19 cellular contexts compared by ENCODE assay signal in genomic region chr2:141021109-141021508, GRCh38.
DNase-seq lines count a peak whose midpoint lies in the region; ATAC-seq and TF ChIP-seq lines count a peak whose summit lies in the region.
"Had no signal": no experiment of that assay in that cellular context is flagged by ENCODE, and none has a peak within 500 bp of the region (broad histone marks: within the 10 kb centered on the region; RNA-seq: fewer than 3 reads in every experiment).

No MANE protein-coding gene starts in this region.

- H4K91ac ChIP-seq in IMR-90 (ENCODE audit: insufficient read depth, low read depth, low read length), result no peak overlapping the region

- H2AFZ ChIP-seq in IMR-90 (replicated peaks; ENCODE audit: low read length, poor library complexity) (no peak overlapping the region), mammary epithelial cell (ENCODE audit: low read depth, low read length) (peak overlapping the region; percentile 72)
- H2AFZ ChIP-seq: hepatocyte, PC-9 had no signal

- H3K27me3 ChIP-seq in IMR-90 (ENCODE audit: control insufficient read depth, insufficient read depth, low read length) (no peaks in the 10 kb centered on the region), mammary epithelial cell (ENCODE audit: insufficient read depth, low read length) (no peaks in the 10 kb centered on the region), A673 (replicated peaks; ENCODE audit: insufficient read depth, low read depth, low read length, poor library complexity) (no peaks in the 10 kb centered on the region), endodermal cell (ENCODE audit: control insufficient read depth, insufficient read depth, low read length, poor library complexity, severe bottlenecking) (no peaks in the 10 kb centered on the region)
- H3K27me3 ChIP-seq: BE2C, hepatocyte, MG63, upper lobe of left lung had no signal

- H2AK5ac ChIP-seq in IMR-90 (ENCODE audit: low read depth, low read length), result no peak overlapping the region

- no peak overlapping the region for H3K18ac ChIP-seq in IMR-90 (ENCODE audit: low read depth, low read length)

- no peak overlapping the region for H2BK15ac ChIP-seq in IMR-90 (ENCODE audit: low read depth, low read length)

- H3K9me3 ChIP-seq in IMR-90 (ENCODE audit: control insufficient read depth, insufficient read depth, low read length) (no peaks in the 10 kb centered on the region), mammary epithelial cell (replicated peaks; ENCODE audit: insufficient read depth, low read length) (no peaks in the 10 kb centered on the region), A673 (ENCODE audit: low read depth, low read length, poor library complexity, severe bottlenecking) (no peaks in the 10 kb centered on the region), endodermal cell (ENCODE audit: control insufficient read depth, low read length) (no peaks in the 10 kb centered on the region)
- H3K9me3 ChIP-seq: BE2C, MG63, upper lobe of left lung had no signal

- TF ChIP-seq CTCF in IMR-90 (conservative IDR thresholded peaks at IDR 0.05; ENCODE audit: low read depth, low read length), result no peak
- no peak for TF ChIP-seq CTCF in mammary epithelial cell (conservative IDR thresholded peaks at IDR 0.05 in 1 of 2, IDR thresholded peaks at IDR 0.05 in 1 of 2; ENCODE audit: extremely low read depth in 1 of 2, insufficient read depth in 1 of 2, low read depth in 1 of 2, low read length in 2 of 2)
- no peak for TF ChIP-seq CTCF in A673 (conservative IDR thresholded peaks at IDR 0.05; ENCODE audit: low read depth, low read length)
- TF ChIP-seq CTCF in endodermal cell (conservative IDR thresholded peaks at IDR 0.05), result no peak

- no peaks in the 10 kb centered on the region for H3K79me2 ChIP-seq in mammary epithelial cell (ENCODE audit: insufficient read depth, low read length)
- H3K79me2 ChIP-seq: hepatocyte had no signal

- peak overlapping the region; percentile 71; the same call in 1 of the 2 replicates for H2BK120ac ChIP-seq in IMR-90 (ENCODE audit: low read depth, low read length)

- no peak overlapping the region for H3K27ac Mint-ChIP-seq in endodermal cell
- H3K27ac Mint-ChIP-seq: T-helper 2 cell treated with Interferon-gamma antibody and Interleukin-4, amounts not matched to agents 5 μg/mL and 100 μg/mL, for 36 hours had no signal

- H3K4ac ChIP-seq in IMR-90 (ENCODE audit: low read depth, low read length), result peak overlapping the region; percentile 2; the same call in 1 of the 2 replicates

- dilution Hi-C loops in IMR-90 (cut with HindIII; ENCODE audit: low sequenced_read_pairs, unreplicated experiment) (no loop called here), mammary epithelial cell (cut with HindIII; ENCODE audit: low sequenced_read_pairs) (no loop called here)

- H2BK20ac ChIP-seq in IMR-90 (ENCODE audit: low read depth, low read length), result peak overlapping the region; percentile 77; the same call in 1 of the 2 replicates

- H3K9me3 Mint-ChIP-seq in endodermal cell, result no peaks in the 10 kb centered on the region

- DNase-seq in AG08395 (ENCODE audit: low spot score), result peak; percentile 68
- DNase-seq in IMR-90, result peak; percentile 78
- peak; percentile 78 for DNase-seq in mammary epithelial cell
- peak; percentile 48 for DNase-seq in kidney glomerular epithelial cell (lab: John Stamatoyannopoulos, UW)
- no peak for DNase-seq in A673 (ENCODE audit: low spot score)
- no peak for DNase-seq in activated CD4-positive, alpha-beta T cell treated with anti-CD3 and anti-CD28 coated beads, Interleukin-2, amount 50 U/mL, for 1 hour
- DNase-seq in foreskin melanocyte, result no peak
- DNase-seq in endodermal cell, result no peak
- DNase-seq: activated CD4-positive, alpha-beta T cell treated with anti-CD3 and anti-CD28 coated beads, Interleukin-2, amount 50 U/mL, for 4 hours; activated effector memory CD4-positive, alpha-beta T cell treated with anti-CD3 and anti-CD28 coated beads, Interleukin-2, amount 50 U/mL, for 16 hours; BE2C; MG63; NCI-H2171; stimulated activated CD4-positive, alpha-beta T cell treated with anti-CD3 and anti-CD28 coated beads, Interleukin-15, amount 100 ng/mL, for 24 hours; upper lobe of left lung had no signal

- H2AK9ac ChIP-seq in IMR-90 (replicated peaks; ENCODE audit: low read depth, low read length, poor library complexity), result no peak overlapping the region

- intact Hi-C loops in IMR-90 (cut with micrococcal nuclease), result loop anchor here (10.0 kb wide), 1 partner anchor 1334 kb away; no protein-coding TSS in a partner anchor
- intact Hi-C loops in mammary epithelial cell (cut with micrococcal nuclease), result no loop called here
- intact Hi-C loops in A673 (cut with micrococcal nuclease; ENCODE audit: unreplicated experiment), result no loop called here

- no peak for TF ChIP-seq POLR2A in IMR-90 (IDR thresholded peaks at IDR 0.05; ENCODE audit: low read depth, low read length)

- H3K23ac ChIP-seq in IMR-90 (ENCODE audit: low read depth, low read length), result no peak overlapping the region

- H3K27me3 Mint-ChIP-seq in endodermal cell (ENCODE audit: insufficient read depth), result no peaks in the 10 kb centered on the region

- no peak overlapping the region for H3K4me3 Mint-ChIP-seq in endodermal cell
- H3K4me3 Mint-ChIP-seq: T-helper 2 cell treated with Interferon-gamma antibody and Interleukin-4, amounts not matched to agents 5 μg/mL and 100 μg/mL, for 36 hours had no signal

- H4K20me1 ChIP-seq in IMR-90 (ENCODE audit: insufficient read depth, low read length) (no peaks in the 10 kb centered on the region), mammary epithelial cell (ENCODE audit: insufficient read depth, low read length) (no peaks in the 10 kb centered on the region)

- H3K27ac ChIP-seq in IMR-90 (ENCODE audit: insufficient read depth, low read length) (no peak overlapping the region), mammary epithelial cell (ENCODE audit: insufficient read depth, low read depth, low read length) (peak overlapping the region; percentile 99), A673 (ENCODE audit: low read depth, low read length, poor library complexity, severe bottlenecking) (no peak overlapping the region), endodermal cell (ENCODE audit: low read depth, low read length) (no peak overlapping the region)
- H3K27ac ChIP-seq: hepatocyte, PC-9, upper lobe of left lung had no signal

- no peak for TF ChIP-seq RAD21 in IMR-90 (IDR thresholded peaks at IDR 0.05; ENCODE audit: low read length)

- H3K4me3 ChIP-seq in IMR-90 (ENCODE audit: insufficient read depth, low read depth, low read length) (no peak overlapping the region), mammary epithelial cell (replicated peaks in 1 of 3; ENCODE audit: insufficient read depth in 1 of 3, low read depth in 2 of 3, low read length in 3 of 3) (no peak overlapping the region), A673 (ENCODE audit: low read depth, low read length, poor library complexity, severe bottlenecking) (no peak overlapping the region), endodermal cell (ENCODE audit: low read length) (no peak overlapping the region)
- H3K4me3 ChIP-seq: hepatocyte, lung, MG63, PC-9, upper lobe of left lung had no signal

- no CpG with 5 or more reads among the region's 1 CpG for WGBS in IMR-90 (ENCODE audit: extremely low coverage in 2 of 2, insufficient read length in 1 of 2), 2 experiments
- WGBS in mammary epithelial cell (ENCODE audit: low coverage, missing lambda C conversion rate), result 0% methylated on average over 1 of the region's 1 CpG
- WGBS in endodermal cell (ENCODE audit: insufficient coverage in 1 of 2, insufficient read length in 1 of 2), 2 experiments, result 100% methylated on average over 1 of the region's 1 CpG; no CpG with 5 or more reads in 1 of the 2 experiments

- no peaks in the 10 kb centered on the region for H3K9me1 ChIP-seq in IMR-90 (ENCODE audit: insufficient read depth, low read length)

- H3K79me1 ChIP-seq in IMR-90 (ENCODE audit: low read depth in 1 of 2, low read length in 2 of 2), result no peaks in the 10 kb centered on the region

- in situ Hi-C loops in IMR-90 (cut with MboI; ENCODE audit: low sequenced_read_pairs), result no loop called here
- in situ Hi-C loops in mammary epithelial cell (cut with MboI; ENCODE audit: low sequenced_read_pairs in 2 of 2), result no loop called here

- H3K14ac ChIP-seq in IMR-90 (replicated peaks; ENCODE audit: low read depth, low read length), result no peak overlapping the region

- H3K9ac ChIP-seq in IMR-90 (ENCODE audit: low read depth, low read length) (no peak overlapping the region), mammary epithelial cell (ENCODE audit: insufficient read depth, low read length) (peak overlapping the region; percentile 65), endodermal cell (ENCODE audit: extremely low read depth, low read length, poor library complexity, severe bottlenecking) (no peak overlapping the region)

- H3K4me1 ChIP-seq in IMR-90 (ENCODE audit: control insufficient read depth, insufficient read depth, low read length), result no peaks in the 10 kb centered on the region; the same call in 1 of the 2 replicates
- H3K4me1 ChIP-seq in mammary epithelial cell (ENCODE audit: insufficient read depth, low read length), result peaks cover 20% of the 10 kb centered on the region
- no peaks in the 10 kb centered on the region for H3K4me1 ChIP-seq in A673 (ENCODE audit: insufficient read depth, low read length, poor library complexity, severe bottlenecking)
- no peaks in the 10 kb centered on the region for H3K4me1 ChIP-seq in endodermal cell (ENCODE audit: control insufficient read depth, insufficient read depth, low read length)
- H3K4me1 ChIP-seq: upper lobe of left lung had no signal

- H4K8ac ChIP-seq in IMR-90 (ENCODE audit: low read depth in 2 of 2, low read length in 2 of 2), result peak overlapping the region in 1 of 2 experiments; percentile 74; a peak in 1 of 4 replicates

- POLR2A ChIA-PET in IMR-90 (lab: Charles Lee; ENCODE audit: unreplicated experiment), result no interaction called here
- POLR2A ChIA-PET in A673 (lab: Charles Lee; ENCODE audit: low non-redundant PET), result no interaction called here

- no TSS peak for BruUV-seq in IMR-90 (replicated peaks; lab: Mats Ljungman, UMichigan)
- BruUV-seq in mammary epithelial cell (replicated peaks; lab: Mats Ljungman, UMichigan), result no TSS peak
- BruUV-seq in A673 (replicated peaks; lab: Mats Ljungman, UMichigan), result no TSS peak

- no peak overlapping the region for H3K56ac ChIP-seq in IMR-90 (ENCODE audit: extremely low read depth, insufficient read depth, low read length)

- no peaks in the 10 kb centered on the region for H3K36me3 Mint-ChIP-seq in endodermal cell (ENCODE audit: low read depth)

- no peaks in the 10 kb centered on the region for H3K36me3 ChIP-seq in IMR-90 (ENCODE audit: control insufficient read depth, insufficient read depth, low read length)
- H3K36me3 ChIP-seq in mammary epithelial cell (ENCODE audit: insufficient read depth, low read length), result no peaks in the 10 kb centered on the region
- H3K36me3 ChIP-seq in A673 (ENCODE audit: insufficient read depth, low read length, poor library complexity, severe bottlenecking), result no peaks in the 10 kb centered on the region
- no peaks in the 10 kb centered on the region for H3K36me3 ChIP-seq in endodermal cell (ENCODE audit: control insufficient read depth, insufficient read depth, low read length)
- H3K36me3 ChIP-seq: BE2C, MG63, upper lobe of left lung had no signal

- H4K5ac ChIP-seq in IMR-90 (ENCODE audit: low read depth, low read length), result no peak overlapping the region; the same call in 1 of the 2 replicates

- H3K4me1 Mint-ChIP-seq in endodermal cell, result peaks cover 2% of the 10 kb centered on the region

- CTCF ChIA-PET in IMR-90 (lab: Yijun Ruan, JAX) (interaction anchor here (0.5 to 0.8 kb wide), 4 partner anchors 9 to 311 kb away, joined by 3 to 5 read pairs (median 4); no protein-coding TSS in a partner anchor), mammary epithelial cell (lab: Charles Lee; ENCODE audit: low non-redundant PET) (no interaction called here), A673 (lab: Charles Lee) (no interaction called here)

- peak; percentile 40; the same call in 1 of the 2 replicates for ATAC-seq in IMR-90 (ENCODE audit: low read depth)

- H2BK5ac ChIP-seq in IMR-90 (ENCODE audit: low read depth, low read length, poor library complexity, severe bottlenecking), result peak overlapping the region; percentile 61

- H3K4me2 ChIP-seq in IMR-90 (ENCODE audit: low read depth, low read length) (no peak overlapping the region), mammary epithelial cell (ENCODE audit: insufficient read depth, low read depth, low read length) (peak overlapping the region; percentile 66)
- H3K4me2 ChIP-seq: hepatocyte, PC-9 had no signal

Comparison
In these comparisons a context has a peak if more than half of its experiments do, and no peak if none do; other contexts are left out.
1. DNase-seq: peak in AG08395 (single experiment), IMR-90 (single experiment), mammary epithelial cell (single experiment) and kidney glomerular epithelial cell (single experiment); none in A673 (single experiment), activated CD4-positive, alpha-beta T cell treated with anti-CD3 and anti-CD28 coated beads, Interleukin-2, amount 50 U/mL, for 1 hour (single experiment), foreskin melanocyte (single experiment) and endodermal cell (single experiment).